In the genomic region with DNA sequence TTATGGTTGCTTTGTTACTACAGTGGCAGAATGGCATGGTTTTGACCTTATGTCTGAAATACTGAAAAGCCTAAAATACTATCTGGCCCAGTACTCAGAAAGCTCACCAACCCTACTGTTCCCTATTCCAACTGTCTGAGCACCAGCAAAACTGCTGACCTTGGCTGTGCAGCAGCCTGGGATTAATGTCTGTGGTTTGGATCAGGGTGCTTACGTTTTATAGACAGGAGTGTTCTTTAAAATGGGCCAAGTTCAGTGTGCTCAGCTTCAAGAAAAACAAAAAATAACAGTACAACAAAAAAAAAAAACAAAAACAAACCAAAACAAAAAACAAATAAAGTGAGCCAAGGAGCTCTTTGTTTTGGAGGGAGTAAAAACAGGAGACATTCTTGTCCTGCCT, we compare ENCODE assay signal across 23 cellular contexts. TPM values are rescaled to one million over a fixed set of nuclear protein-coding genes. Genes with fewer than 3 reads are reported as not detected.
DNase-seq lines count a peak whose midpoint lies in the region; ATAC-seq and TF ChIP-seq lines count a peak whose summit lies in the region.
"Had no signal": no experiment of that assay in that cellular context is flagged by ENCODE, and none has a peak within 500 bp of the region (broad histone marks: within the 10 kb centered on the region; RNA-seq: fewer than 3 reads in every experiment).

No MANE protein-coding gene starts in this region.

- H3K9me2 ChIP-seq in MM.1S (replicated peaks; ENCODE audit: insufficient read depth, low read length) = no peaks in the 10 kb centered on the region

- no peaks in the 10 kb centered on the region for H3K4me1 ChIP-seq in MM.1S (ENCODE audit: low read length)
- H3K4me1 ChIP-seq: BLaER1 had no signal

- H3K36me3 ChIP-seq in MG63 (no peaks in the 10 kb centered on the region), MM.1S (replicated peaks; ENCODE audit: insufficient read depth, low read length) (no peaks in the 10 kb centered on the region)
- H3K36me3 ChIP-seq: BLaER1 had no signal

- H3K9me3 ChIP-seq in MG63 (no peaks in the 10 kb centered on the region), MM.1S (replicated peaks; ENCODE audit: insufficient read depth, low read length) (no peaks in the 10 kb centered on the region)
- H3K9me3 ChIP-seq: BLaER1 had no signal

- DNase-seq in MG63 (peak; percentile 39), astrocyte of the hippocampus (ENCODE audit: low read depth, low spot score) (peak; percentile 73), fibroblast of villous mesenchyme (ENCODE audit: low read depth) (peak; percentile 77), retinal pigment epithelial cell (ENCODE audit: low read depth) (peak; percentile 43), NCI-H187 treated with DMSO at 0.1 percent for 48 hours (lab: John Stamatoyannopoulos, UW) (no peak), coronary artery (ENCODE audit: low spot score) (no peak), MM.1S (no peak)
- DNase-seq: CD4-positive, CD25-positive, alpha-beta regulatory T cell; GM23248; H7; NCI-H1092 treated with DMSO at 0.1 percent for 48 hours; NCI-H146; NCI-H2029; NCI-H446 treated with DMSO at 0.1 percent for 48 hours; NCI-H526 treated with DMSO at 0.1 percent for 48 hours; RPMI8226; SHP77 had no signal

- no peaks in the 10 kb centered on the region for H4K20me1 ChIP-seq in MM.1S (ENCODE audit: insufficient read depth, low read length)
- H4K20me1 ChIP-seq: BLaER1 had no signal

- H3K79me2 ChIP-seq in MM.1S (ENCODE audit: low read length) = no peaks in the 10 kb centered on the region

- H3K27ac ChIP-seq in coronary artery (no peak overlapping the region), MM.1S (ENCODE audit: low read length) (no peak overlapping the region)
- H3K27ac ChIP-seq: BLaER1, GM23248, HL-60, KMS-11 had no signal

- H3K4me2 ChIP-seq in MM.1S (ENCODE audit: low read depth, low read length) = no peak overlapping the region
- H3K4me2 ChIP-seq: BLaER1, KMS-11 had no signal

- H3F3A ChIP-seq in MM.1S (ENCODE audit: insufficient read depth, low read length) = no peaks in the 10 kb centered on the region

- TF ChIP-seq CTCF in fibroblast of villous mesenchyme (IDR thresholded peaks at IDR 0.05; ENCODE audit: insufficient read depth, low read depth, low read length) (no peak), retinal pigment epithelial cell (conservative IDR thresholded peaks at IDR 0.05; ENCODE audit: low read depth, low read length) (no peak), coronary artery (IDR thresholded peaks at IDR 0.05) (no peak), MM.1S (IDR thresholded peaks at IDR 0.05; ENCODE audit: low read length) (no peak)

- H3K4me3 ChIP-seq in MG63 (no peak overlapping the region), fibroblast of villous mesenchyme (ENCODE audit: low read depth, low read length) (no peak overlapping the region), retinal pigment epithelial cell (ENCODE audit: low read length) (no peak overlapping the region), coronary artery (no peak overlapping the region), MM.1S (ENCODE audit: low read length) (no peak overlapping the region)
- H3K4me3 ChIP-seq: BLaER1, GM23248 had no signal

- ATAC-seq in GM19035 (IDR thresholded peaks at IDR 0.05; ENCODE audit: unreplicated experiment) = no peak

- H3K27me3 ChIP-seq in MG63 (no peaks in the 10 kb centered on the region), MM.1S (replicated peaks; ENCODE audit: insufficient read depth, low read length) (no peaks in the 10 kb centered on the region)
- H3K27me3 ChIP-seq: BLaER1 had no signal

- H2AFZ ChIP-seq in MM.1S (ENCODE audit: low read length) = no peak overlapping the region
- H2AFZ ChIP-seq: GM23248 had no signal

- no peak overlapping the region for H3K9ac ChIP-seq in MM.1S (ENCODE audit: low read length)
- H3K9ac ChIP-seq: BLaER1, GM23248, KMS-11 had no signal

RNA-seq across cellular contexts. Expression of a gene that starts 36.4 kb away (rescaled TPM):
- total RNA-seq in MG63 (2014; rRNA removed; shearing (Covaris generic); ENCODE audit: low replicate concordance) = not detected in 2 replicates
- 0.32 and 0.43 TPM in 2 replicates for total RNA-seq in fibroblast of villous mesenchyme
- total RNA-seq: CD4-positive, CD25-positive, alpha-beta regulatory T cell; G401; H7; SK-MEL-5 had no signal

Comparison
In these comparisons a context has a peak if more than half of its experiments do, and no peak if none do; other contexts are left out.
1. DNase-seq: peak in MG63 (single experiment), astrocyte of the hippocampus (single experiment), fibroblast of villous mesenchyme (single experiment) and retinal pigment epithelial cell (single experiment); none in NCI-H187 treated with DMSO at 0.1 percent for 48 hours (single experiment), coronary artery (single experiment) and MM.1S (single experiment).